ENCODE assay signal across 8 cellular contexts in the genomic region with DNA sequence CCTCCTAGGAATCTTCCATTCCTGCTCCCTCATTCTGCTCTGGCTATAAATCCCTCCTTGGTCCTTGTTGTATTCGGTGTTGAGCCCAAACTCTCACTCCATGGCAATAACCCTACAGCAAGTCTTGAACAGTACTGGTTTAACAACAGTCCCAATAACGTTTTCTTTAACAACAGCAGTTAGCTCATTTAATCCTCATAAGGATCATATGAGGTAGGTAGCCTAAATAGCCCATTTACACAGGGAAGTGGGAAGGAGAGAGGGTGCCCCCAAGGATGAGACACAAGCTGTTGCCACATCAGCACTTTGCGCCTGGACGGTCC. TPM values are rescaled to one million over a fixed set of nuclear protein-coding genes. Genes with fewer than 3 reads are reported as not detected.
DNase-seq lines count a peak whose midpoint lies in the region; ATAC-seq and TF ChIP-seq lines count a peak whose summit lies in the region.

No MANE protein-coding gene starts in this region.

- no peak overlapping the region for H3K4me2 ChIP-seq in fibroblast of lung (ENCODE audit: extremely low read depth, insufficient read depth, low read length)

- DNase-seq in Peyer's patch: no peak
- no peak for DNase-seq in fibroblast of lung (ENCODE audit: low read depth in 2 of 2)
- no peak for DNase-seq in skeletal muscle cell (ENCODE audit: low read depth)
- DNase-seq in stimulated activated CD4-positive, alpha-beta T cell treated with anti-CD3 and anti-CD28 coated beads, Interleukin-15, amount 100 ng/mL, for 24 hours: no peak
- DNase-seq in NCI-H345 treated with DMSO at 0.1 percent for 48 hours (lab: John Stamatoyannopoulos, UW; ENCODE audit: unreplicated experiment): no peak
- DNase-seq in iPS-NIHi11 (ENCODE audit: low spot score): no peak
- DNase-seq in globus pallidus (ENCODE audit: low spot score): no peak

- no peaks in the 10 kb centered on the region for H4K20me1 ChIP-seq in fibroblast of lung (ENCODE audit: control insufficient read depth, extremely low read depth, insufficient read depth, low read length)

- peak overlapping the region; percentile 2 for H2AFZ ChIP-seq in fibroblast of lung (ENCODE audit: low read length)

- no peaks in the 10 kb centered on the region for H3K79me2 ChIP-seq in fibroblast of lung (ENCODE audit: control insufficient read depth, insufficient read depth, low read length)

- no peaks in the 10 kb centered on the region for H3K27me3 ChIP-seq in Peyer's patch
- no peaks in the 10 kb centered on the region for H3K27me3 ChIP-seq in fibroblast of lung (ENCODE audit: control insufficient read depth, insufficient read depth, low read length)

- H3K4me1 ChIP-seq in Peyer's patch (peaks cover 0 to 29% (median 14%) of the 10 kb centered on the region in 4 donors), fibroblast of lung (ENCODE audit: control insufficient read depth, extremely low read depth, insufficient read depth, low read length) (peaks cover 7% of the 10 kb centered on the region)

- ATAC-seq in GM21447 (IDR thresholded peaks at IDR 0.05; ENCODE audit: unreplicated experiment): peak; percentile 13

- TF ChIP-seq POLR2A in Peyer's patch (IDR thresholded peaks at IDR 0.05): no peak

- TF ChIP-seq CTCF in Peyer's patch (IDR thresholded peaks at IDR 0.05) (no peak), fibroblast of lung (conservative IDR thresholded peaks at IDR 0.05 in 1 of 2, IDR thresholded peaks at IDR 0.05 in 1 of 2; ENCODE audit: low read depth in 1 of 2, low read length in 2 of 2) (no peak)

- H3K36me3 ChIP-seq in Peyer's patch (no peaks in the 10 kb centered on the region), fibroblast of lung (ENCODE audit: control insufficient read depth, insufficient read depth, low read length) (no peaks in the 10 kb centered on the region)

- peak overlapping the region; percentile 2 to 83 (median 81) for H3K27ac ChIP-seq in Peyer's patch
- no peak overlapping the region for H3K27ac ChIP-seq in fibroblast of lung (ENCODE audit: insufficient read depth, low read length)

- no peak overlapping the region for H3K9ac ChIP-seq in fibroblast of lung (ENCODE audit: insufficient read depth, low read length)

- H3K9me3 ChIP-seq in Peyer's patch (no peaks in the 10 kb centered on the region), fibroblast of lung (ENCODE audit: control insufficient read depth, insufficient read depth, low read depth, low read length) (no peaks in the 10 kb centered on the region)

- peak overlapping the region in 3 of 4 donors; percentile 76 to 80 (median 80) for H3K4me3 ChIP-seq in Peyer's patch
- H3K4me3 ChIP-seq in fibroblast of lung (replicated peaks in 1 of 4; ENCODE audit: control extremely low read depth in 1 of 4, insufficient read depth in 1 of 4, low read depth in 3 of 4, low read length in 4 of 4): peak overlapping the region in 2 of 4 experiments; percentile 90 to 98
- H3K4me3 ChIP-seq in skeletal muscle cell (ENCODE audit: low read depth, low read length): peak overlapping the region; percentile 97

RNA-seq across cellular contexts. Expression of gene AGTRAP, which starts 0.4 kb away (rescaled TPM):
- total RNA-seq in Peyer's patch (10 to 100 TPM in 3 of 4 donors, 1 to 10 TPM in 1; 9.5 to 32.2 (median 25.5) TPM), fibroblast of lung (47.3 and 58.8 TPM in 2 replicates)
- 21.0 and 25.5 TPM in 2 replicates for polyA plus RNA-seq in fibroblast of lung
- polyA plus RNA-seq in fibroblast of lung (2012): 39.2 and 41.6 TPM in 2 replicates
- polyA minus RNA-seq in fibroblast of lung (ENCODE audit: low replicate concordance): 50.2 and 57.2 TPM in 2 replicates

RNA-seq across cellular contexts. Expression of gene C1orf167, which starts 26.5 kb away (rescaled TPM):
- total RNA-seq in Peyer's patch (not detected), fibroblast of lung (0.99 and 1.3 TPM in 2 replicates)
- 0.28 and 0.39 TPM in 2 replicates for polyA plus RNA-seq in fibroblast of lung
- 0.38 and 1.5 TPM in 2 replicates for polyA plus RNA-seq in fibroblast of lung (2012)
- 0.47 and 0.48 TPM in 2 replicates for polyA minus RNA-seq in fibroblast of lung (ENCODE audit: low replicate concordance)

RNA-seq across cellular contexts. Expression of gene DRAXIN, which starts 44.0 kb away (rescaled TPM):
- total RNA-seq in Peyer's patch (not detected), fibroblast of lung (0.50 and 0.51 TPM in 2 replicates)
- 0.03 and 0.21 TPM in 2 replicates for polyA plus RNA-seq in fibroblast of lung
- polyA plus RNA-seq in fibroblast of lung (2012): 0.03 and 0.25 TPM in 2 replicates
- 0.37 TPM in 1 of 2 replicates, not detected in the other for polyA minus RNA-seq in fibroblast of lung (ENCODE audit: low replicate concordance)

RNA-seq across cellular contexts. Expression of gene MAD2L2, which starts 54.5 kb away (rescaled TPM):
- total RNA-seq in Peyer's patch (10 to 100 TPM in 3 of 4 donors, 1 to 10 TPM in 1; 10.0 to 50.3 (median 11.5) TPM), fibroblast of lung (43.4 and 48.9 TPM in 2 replicates)
- polyA plus RNA-seq in fibroblast of lung: 35.0 and 59.3 TPM in 2 replicates
- 41.8 and 67.1 TPM in 2 replicates for polyA plus RNA-seq in fibroblast of lung (2012)
- 37.9 and 54.5 TPM in 2 replicates for polyA minus RNA-seq in fibroblast of lung (ENCODE audit: low replicate concordance)
